Comparison of ENCODE assay signal across 8 cellular contexts in genomic region chr11:2166091-2166851, GRCh38. TPM values are rescaled to one million over a fixed set of nuclear protein-coding genes. Genes with fewer than 3 reads are reported as not detected.
DNase-seq lines count a peak whose midpoint lies in the region; ATAC-seq and TF ChIP-seq lines count a peak whose summit lies in the region.

No MANE protein-coding gene starts in this region.

- H3K27me3 ChIP-seq in H7 (ENCODE audit: control insufficient read depth, insufficient read depth, low read length) (no peaks in the 10 kb centered on the region), dorsolateral prefrontal cortex (peaks cover 0 to 58% (median 11%) of the 10 kb centered on the region in 45 donors)

- H3K27ac Mint-ChIP-seq in activated B cell treated with CpG ODN at 0.5 μM for 24 hours (no peak overlapping the region), neural crest cell (ENCODE audit: unreplicated experiment) (no peak overlapping the region)

- peak; percentile 95 for DNase-seq in H7
- no peak for DNase-seq in activated B cell treated with CpG ODN at 0.5 μM for 24 hours
- DNase-seq in dorsolateral prefrontal cortex = no peak
- peak; percentile 67 for DNase-seq in neural crest cell (ENCODE audit: low read depth, low spot score)
- DNase-seq in glomerular visceral epithelial cell (ENCODE audit: extremely low spot score) = no peak
- no peak for DNase-seq in NK-92 treated with Interleukin-12 subunit alpha and Interleukin-12 subunit beta, amount 100 ng/mL, for 24 hours (lab: John Stamatoyannopoulos, UW)
- DNase-seq in DMS79 treated with DMSO at 0.1 percent for 48 hours (lab: John Stamatoyannopoulos, UW) = no peak

- ATAC-seq in activated B cell treated with CpG ODN at 0.5 μM for 24 hours (ENCODE audit: low read depth) = peak; percentile 70
- ATAC-seq in GM19395 (IDR thresholded peaks at IDR 0.05; ENCODE audit: unreplicated experiment) = no peak

- no peak overlapping the region; the same call in 1 of the 2 replicates for H3K4me3 ChIP-seq in H7 (ENCODE audit: insufficient read depth, low read depth, low read length)
- H3K4me3 ChIP-seq in dorsolateral prefrontal cortex = peak overlapping the region in 27 of 59 donors; percentile 4 to 45 (median 29)

- no peaks in the 10 kb centered on the region for H3K9me3 Mint-ChIP-seq in activated B cell treated with CpG ODN at 0.5 μM for 24 hours
- no peaks in the 10 kb centered on the region for H3K9me3 Mint-ChIP-seq in neural crest cell

- no peaks in the 10 kb centered on the region for H3K36me3 ChIP-seq in H7 (replicated peaks; ENCODE audit: control insufficient read depth, insufficient read depth, low read length)

- POLR2A ChIA-PET in activated B cell treated with CpG ODN at 0.5 μM for 24 hours (lab: Charles Lee) = no interaction called here

- H3K27me3 Mint-ChIP-seq in activated B cell treated with CpG ODN at 0.5 μM for 24 hours (peaks cover 9% of the 10 kb centered on the region), neural crest cell (ENCODE audit: low read depth) (no peaks in the 10 kb centered on the region)

- intact Hi-C loops in activated B cell treated with CpG ODN at 0.5 μM for 24 hours (cut with micrococcal nuclease) = loop anchor here (1.0 kb wide), 1 partner anchor 139 kb away; no protein-coding TSS in a partner anchor
- intact Hi-C loops in dorsolateral prefrontal cortex (cut with DNase I) = no loop called here

- CTCF ChIA-PET in activated B cell treated with CpG ODN at 0.5 μM for 24 hours (lab: Charles Lee) = interaction anchor here (1.0 to 2.0 kb wide), 2 partner anchors 28 to 255 kb away, joined by 3 to 8 read pairs; no protein-coding TSS in a partner anchor

- TF ChIP-seq CTCF in activated B cell treated with CpG ODN at 0.5 μM for 24 hours (IDR thresholded peaks at IDR 0.05) (no peak), dorsolateral prefrontal cortex (IDR thresholded peaks at IDR 0.05 in 54 of 56, conservative IDR thresholded peaks at IDR 0.05 in 2 of 56; ENCODE audit: low read depth in 1 of 56, partially characterized antibody in 56 of 56) (peak in 51 of 56 donors; percentile 17 to 62 (median 42)), neural crest cell (conservative IDR thresholded peaks at IDR 0.05) (peak; percentile 80)

- H3K27ac ChIP-seq in dorsolateral prefrontal cortex = no peak overlapping the region

- H3K36me3 Mint-ChIP-seq in activated B cell treated with CpG ODN at 0.5 μM for 24 hours (ENCODE audit: low read depth) (no peaks in the 10 kb centered on the region), neural crest cell (ENCODE audit: low read depth) (no peaks in the 10 kb centered on the region)

- H3K4me3 Mint-ChIP-seq in activated B cell treated with CpG ODN at 0.5 μM for 24 hours = no peak overlapping the region
- no peak overlapping the region for H3K4me3 Mint-ChIP-seq in neural crest cell

- H3K4me1 Mint-ChIP-seq in activated B cell treated with CpG ODN at 0.5 μM for 24 hours (no peaks in the 10 kb centered on the region), neural crest cell (peaks cover 3% of the 10 kb centered on the region)

RNA-seq across cellular contexts. Expression of gene INS, which starts 5.3 kb away (rescaled TPM):
- total RNA-seq in H7 (2014; rRNA removed; shearing (Covaris generic)) = not detected in 2 replicates
- total RNA-seq in activated B cell treated with CpG ODN at 0.5 μM for 24 hours = not detected in 2 replicates
- not detected for total RNA-seq in dorsolateral prefrontal cortex
- not detected in 2 replicates for total RNA-seq in neural crest cell

RNA-seq across cellular contexts. Expression of gene TH, which starts 5.3 kb away (rescaled TPM):
- not detected in 2 replicates for total RNA-seq in H7 (2014; rRNA removed; shearing (Covaris generic))
- not detected in 2 replicates for total RNA-seq in activated B cell treated with CpG ODN at 0.5 μM for 24 hours
- total RNA-seq in dorsolateral prefrontal cortex = 1 to 10 TPM in 23 of 120 experiments, under 1 TPM in 53, not detected in 44; 0.31 to 4.7 (median 0.72) TPM
- 0.61 and 0.68 TPM in 2 replicates for total RNA-seq in neural crest cell

RNA-seq across cellular contexts. Expression of gene IGF2, which starts 27.1 kb away (rescaled TPM):
- 0.78 and 1.2 TPM in 2 replicates for total RNA-seq in H7 (2014; rRNA removed; shearing (Covaris generic))
- not detected in 2 replicates for total RNA-seq in activated B cell treated with CpG ODN at 0.5 μM for 24 hours
- 100 to 1,000 TPM in 2 of 120 experiments, 10 to 100 TPM in 51, 1 to 10 TPM in 67; 1.8 to 139 (median 9.0) TPM for total RNA-seq in dorsolateral prefrontal cortex
- 19.0 and 20.1 TPM in 2 replicates for total RNA-seq in neural crest cell

Comparison
In these comparisons a context has a peak if more than half of its experiments do, and no peak if none do; other contexts are left out.
1. DNase-seq: peak in H7 (single experiment) and neural crest cell (single experiment); none in activated B cell treated with CpG ODN at 0.5 μM for 24 hours (single experiment), dorsolateral prefrontal cortex (0 of 10), glomerular visceral epithelial cell (single experiment), NK-92 treated with Interleukin-12 subunit alpha and Interleukin-12 subunit beta, amount 100 ng/mL, for 24 hours (single experiment) and DMS79 treated with DMSO at 0.1 percent for 48 hours (single experiment).